In genomic region chr15:34642252-34642651, GRCh38 we compare ENCODE assay signal across 1 cellular context.
TF ChIP-seq lines count a peak whose summit lies in the region.

No MANE protein-coding gene starts in this region.

TF ChIP-seq in H1, 55 proteins besides CTCF, POLR2A, EP300 and RAD21:
- TF ChIP-seq GTF2F1 (IDR thresholded peaks at IDR 0.05; ENCODE audit: borderline replicate concordance, low read depth, low read length) (no peak), YY1 (IDR thresholded peaks at IDR 0.05; ENCODE audit: low read depth, low read length) (peak; percentile 78), KDM1A (IDR thresholded peaks at IDR 0.05; ENCODE audit: borderline replicate concordance, low read length) (no peak)
